In genomic region chr14:94307410-94307992, GRCh38 we compare ENCODE assay signal across 2 cellular contexts.
TF ChIP-seq lines count a peak whose summit lies in the region.

No MANE protein-coding gene starts in this region.

TF ChIP-seq in SK-N-SH, 30 proteins besides CTCF, POLR2A, EP300 and RAD21 (continued from another document):
- TF ChIP-seq REST (IDR thresholded peaks at IDR 0.05; ENCODE audit: low read depth, low read length) (no peak), NFIC (IDR thresholded peaks at IDR 0.05; ENCODE audit: borderline replicate concordance) (no peak), RFX5 (IDR thresholded peaks at IDR 0.05; ENCODE audit: low read length) (no peak), YY1 (IDR thresholded peaks at IDR 0.05; ENCODE audit: low read depth) (no peak), PBX3 (IDR thresholded peaks at IDR 0.05) (no peak), RCOR1 (IDR thresholded peaks at IDR 0.05; ENCODE audit: low read length) (no peak), TEAD4 (IDR thresholded peaks at IDR 0.05; ENCODE audit: borderline replicate concordance, insufficient read depth) (no peak), NRF1 (IDR thresholded peaks at IDR 0.05; ENCODE audit: low read depth, low read length) (no peak), CHD2 (IDR thresholded peaks at IDR 0.05; ENCODE audit: low read length, partially characterized antibody) (no peak), EZH2phosphoT487 (IDR thresholded peaks at IDR 0.05; ENCODE audit: borderline replicate concordance, low read depth) (no peak)

TF ChIP-seq in SK-N-SH treated with all-trans-retinoic acid at 6 μM for 48 hours, 23 proteins besides CTCF, POLR2A, EP300 and RAD21 (continued from another document):
- TF ChIP-seq CREB5 (CRISPR knock-in tag; IDR thresholded peaks at IDR 0.05; ENCODE audit: low read depth) (no peak), OSR1 (CRISPR knock-in tag; IDR thresholded peaks at IDR 0.05) (no peak), ZFP3 (CRISPR knock-in tag; IDR thresholded peaks at IDR 0.05) (no peak), RARB (CRISPR knock-in tag; IDR thresholded peaks at IDR 0.05) (no peak), PATZ1 (CRISPR knock-in tag; IDR thresholded peaks at IDR 0.05; ENCODE audit: borderline replicate concordance) (no peak), PPARA (CRISPR knock-in tag; IDR thresholded peaks at IDR 0.05; ENCODE audit: borderline replicate concordance) (no peak)
